ENCODE assay signal across 18 cellular contexts in the genomic region with DNA sequence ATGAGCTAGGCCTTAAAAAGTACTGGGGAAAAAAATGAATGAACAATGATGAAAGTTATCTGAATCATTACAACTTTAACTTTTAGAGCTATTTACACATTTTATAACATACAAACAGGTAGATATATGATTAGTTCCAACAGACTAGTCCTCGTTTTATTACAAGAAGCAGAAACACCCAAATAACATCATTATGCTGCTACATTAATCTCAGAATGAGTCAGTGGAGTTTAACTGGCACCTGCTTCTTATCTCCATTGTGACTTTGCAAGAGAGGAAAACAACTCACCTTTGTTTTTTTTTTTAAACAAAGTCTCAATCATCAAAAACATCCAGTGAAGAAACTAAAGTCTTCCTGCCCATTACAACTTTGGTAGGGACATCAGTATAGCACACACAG. TPM values are rescaled to one million over a fixed set of nuclear protein-coding genes. Genes with fewer than 3 reads are reported as not detected.
DNase-seq lines count a peak whose midpoint lies in the region; ATAC-seq, FAIRE-seq and TF ChIP-seq lines count a peak whose summit lies in the region.
"Had no signal": no experiment of that assay in that cellular context is flagged by ENCODE, and none has a peak within 500 bp of the region (broad histone marks: within the 10 kb centered on the region; RNA-seq: fewer than 3 reads in every experiment).

No MANE protein-coding gene starts in this region.

- H3K36me3 ChIP-seq in small intestine (ENCODE audit: control insufficient read depth in 2 of 2, insufficient read depth in 2 of 2, low read length in 2 of 2) (no peaks in the 10 kb centered on the region), BE2C (no peaks in the 10 kb centered on the region)
- H3K36me3 ChIP-seq: left lung, tibial nerve had no signal

- WGBS in small intestine, 3 donors: 6 to 55% (median 18%) methylated on average over 1 of the region's 1 CpG

- H3K27me3 Mint-ChIP-seq in activated naive CD8-positive, alpha-beta T cell treated with anti-CD3 and anti-CD28 coated beads, Interleukin-2, amount 50 U/mL, for 24 hours: no peaks in the 10 kb centered on the region
- peaks cover 2% of the 10 kb centered on the region for H3K27me3 Mint-ChIP-seq in mesothelial cell of epicardium (ENCODE audit: low read depth)

- no peaks in the 10 kb centered on the region for H3K9me3 ChIP-seq in small intestine (ENCODE audit: control insufficient read depth, low read depth)
- H3K9me3 ChIP-seq in BE2C: no peaks in the 10 kb centered on the region
- H3K9me3 ChIP-seq: left lung, tibial nerve had no signal

- H3K27ac Mint-ChIP-seq in activated naive CD8-positive, alpha-beta T cell treated with anti-CD3 and anti-CD28 coated beads, Interleukin-2, amount 50 U/mL, for 24 hours: peak overlapping the region; percentile 66
- no peak overlapping the region for H3K27ac Mint-ChIP-seq in mesothelial cell of epicardium
- H3K27ac Mint-ChIP-seq: GM23338 had no signal

- H3K36me3 Mint-ChIP-seq in activated naive CD8-positive, alpha-beta T cell treated with anti-CD3 and anti-CD28 coated beads, Interleukin-2, amount 50 U/mL, for 24 hours (ENCODE audit: low read depth): peaks cover 1% of the 10 kb centered on the region
- H3K36me3 Mint-ChIP-seq in mesothelial cell of epicardium: no peaks in the 10 kb centered on the region

- DNase-seq in activated CD4-positive, CD25-positive, alpha-beta regulatory T cell (lab: John Stamatoyannopoulos, UW): no peak
- DNase-seq in activated naive CD8-positive, alpha-beta T cell treated with anti-CD3 and anti-CD28 coated beads, Interleukin-2, amount 50 U/mL, for 24 hours: no peak
- DNase-seq in small intestine (peak; percentile 51), mesothelial cell of epicardium (ENCODE audit: low spot score in 2 of 2, unreplicated experiment in 2 of 2) (no peak), BE2C (no peak)
- DNase-seq: activated CD4-positive, CD25-positive, alpha-beta regulatory T cell treated with anti-CD3 and anti-CD28 coated beads, Interleukin-2, amount 50 U/mL, for 72 hours; activated gamma-delta T cell treated with Interleukin-2 at 50 U/mL for 16 hours; cerebellar nuclear complex; COR-L47; left lung; NCI-H2171 had no signal

- TF ChIP-seq CTCF in mesothelial cell of epicardium (IDR thresholded peaks at IDR 0.05; ENCODE audit: unreplicated experiment) (no peak), BE2C (IDR thresholded peaks at IDR 0.05; ENCODE audit: low read depth, low read length) (no peak)

- peaks cover 5 to 17% of the 10 kb centered on the region in 2 donors for H3K4me1 ChIP-seq in small intestine (ENCODE audit: control insufficient read depth in 2 of 2, insufficient read depth in 1 of 2, low read depth in 1 of 2, low read length in 1 of 2)
- H3K4me1 ChIP-seq in BE2C: peaks cover 17% of the 10 kb centered on the region

- no peak for FAIRE-seq in small intestine (lab: Jason Lieb, UNC)

- no peak overlapping the region for H3K4me3 ChIP-seq in small intestine (ENCODE audit: low read depth in 1 of 2, low read length in 2 of 2)
- H3K4me3 ChIP-seq in BE2C (ENCODE audit: low read depth, low read length): no peak overlapping the region
- H3K4me3 ChIP-seq: GM23338, left lung, skin epidermis, tibial nerve had no signal

- ATAC-seq in activated CD4-positive, CD25-positive, alpha-beta regulatory T cell treated with anti-CD3 and anti-CD28 coated beads, Interleukin-2, amount 50 U/mL, for 24 hours: peak; percentile 73 to 81
- ATAC-seq in HG02884 (IDR thresholded peaks at IDR 0.05; ENCODE audit: unreplicated experiment) (peak; percentile 15), HG02798 (IDR thresholded peaks at IDR 0.05; ENCODE audit: poor library complexity, unreplicated experiment) (no peak)
- ATAC-seq in activated naive CD8-positive, alpha-beta T cell treated with anti-CD3 and anti-CD28 coated beads, Interleukin-2, amount 50 U/mL, for 24 hours: peak; percentile 8
- ATAC-seq: GM23338 had no signal

- H3K27me3 ChIP-seq in small intestine (ENCODE audit: control insufficient read depth in 2 of 2, insufficient read depth in 2 of 2, low read length in 2 of 2): no peaks in the 10 kb centered on the region
- H3K27me3 ChIP-seq in BE2C: no peaks in the 10 kb centered on the region
- H3K27me3 ChIP-seq: left lung, tibial nerve had no signal

- no peak overlapping the region for H3K27ac ChIP-seq in small intestine (ENCODE audit: low read depth in 1 of 2, low read length in 1 of 2)
- H3K27ac ChIP-seq: 22Rv1, left lung, skin epidermis had no signal

- no peaks in the 10 kb centered on the region for H3K9me3 Mint-ChIP-seq in activated naive CD8-positive, alpha-beta T cell treated with anti-CD3 and anti-CD28 coated beads, Interleukin-2, amount 50 U/mL, for 24 hours
- H3K9me3 Mint-ChIP-seq in mesothelial cell of epicardium: no peaks in the 10 kb centered on the region
- H3K9me3 Mint-ChIP-seq: GM23338 had no signal

- peaks cover 93% of the 10 kb centered on the region for H3K4me1 Mint-ChIP-seq in activated naive CD8-positive, alpha-beta T cell treated with anti-CD3 and anti-CD28 coated beads, Interleukin-2, amount 50 U/mL, for 24 hours
- H3K4me1 Mint-ChIP-seq in mesothelial cell of epicardium: peaks cover 3% of the 10 kb centered on the region

- peak overlapping the region; percentile 48 for H3K4me3 Mint-ChIP-seq in activated naive CD8-positive, alpha-beta T cell treated with anti-CD3 and anti-CD28 coated beads, Interleukin-2, amount 50 U/mL, for 24 hours
- H3K4me3 Mint-ChIP-seq in mesothelial cell of epicardium: no peak overlapping the region
- H3K4me3 Mint-ChIP-seq: GM23338 had no signal

RNA-seq across cellular contexts. Expression of a gene that starts 15.2 kb away (rescaled TPM):
- polyA plus RNA-seq in small intestine: 10 to 100 TPM in 1 of 3 donors, 1 to 10 TPM in 2; 5.1 to 11.4 (median 7.4) TPM
- 13.0 to 15.7 TPM (median 14.0 TPM) in 3 replicates for total RNA-seq in mesothelial cell of epicardium
- 15.0 TPM for polyA plus RNA-seq in BE2C (2012; ENCODE audit: insufficient read depth, insufficient read length, low read depth)
